ENCODE assay signal across 6 cellular contexts in the genomic region with DNA sequence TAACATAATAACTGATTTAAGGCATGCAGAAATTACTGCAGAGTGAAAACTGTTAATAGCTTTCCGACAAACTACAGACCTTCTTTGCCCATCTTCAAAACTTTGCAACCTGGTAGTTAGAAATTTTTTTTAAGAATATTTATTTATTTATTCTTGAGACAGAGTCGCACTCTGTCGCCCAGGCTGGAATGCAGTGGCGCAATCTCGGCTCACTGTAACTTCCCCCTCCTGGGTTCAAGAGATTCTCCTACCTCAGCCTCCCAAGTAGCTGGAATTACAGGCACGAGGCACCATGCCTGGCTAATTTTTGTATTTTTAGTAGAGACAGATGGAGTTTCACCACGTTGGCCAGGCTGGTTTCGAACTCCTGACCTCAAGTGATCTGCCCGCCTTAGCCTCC. TPM values are rescaled to one million over a fixed set of nuclear protein-coding genes. Genes with fewer than 3 reads are reported as not detected.
DNase-seq lines count a peak whose midpoint lies in the region; ATAC-seq and TF ChIP-seq lines count a peak whose summit lies in the region.
"Not testable (repeated sequence)": the region's sequence is repeated elsewhere in the genome, so short reads cannot be mapped to it uniquely, and the experiment has no call there.

No MANE protein-coding gene starts in this region.

- in situ Hi-C loops in gastrocnemius medialis (cut with MboI; ENCODE audit: low sequenced_read_pairs in 4 of 4), result not testable (repeated sequence)

- H4K20me1 ChIP-seq in BLaER1 treated with 17β-estradiol and CSF1 and Interleukin-3, amounts not matched to agents 10 nM and 100 nM, result peaks cover 56 to 95% (median 84%) of the 10 kb centered on the region in 11 experiments; a peak in 21 of 22 replicates

- H3K4me3 Mint-ChIP-seq in WTC11, memory B cell: not testable (repeated sequence)

- H3K4me1 ChIP-seq in BLaER1 treated with 17β-estradiol and CSF1 and Interleukin-3, amounts not matched to agents 10 nM and 100 nM, result peaks cover 0 to 34% (median 23%) of the 10 kb centered on the region in 10 experiments; a peak in 15 of 20 replicates
- H3K4me1 ChIP-seq in HUES6 (ENCODE audit: control insufficient read depth, insufficient read depth, low read length), result not testable (repeated sequence)
- peaks cover 19 to 28% of the 10 kb centered on the region in 2 donors for H3K4me1 ChIP-seq in gastrocnemius medialis

- peaks cover 72 to 98% (median 94%) of the 10 kb centered on the region in 11 experiments for H3K36me3 ChIP-seq in BLaER1 treated with 17β-estradiol and CSF1 and Interleukin-3, amounts not matched to agents 10 nM and 100 nM
- H3K36me3 ChIP-seq in HUES6 (ENCODE audit: control insufficient read depth, insufficient read depth, low read length) (peaks cover 62% of the 10 kb centered on the region), gastrocnemius medialis (peaks cover 0 to 26% of the 10 kb centered on the region in 2 donors)

- CTCF ChIA-PET in WTC11 (lab: Charles Lee), result not testable (repeated sequence)

- H3K9ac ChIP-seq in BLaER1 treated with 17β-estradiol and CSF1 and Interleukin-3, amounts not matched to agents 10 nM and 100 nM; HUES6 (ENCODE audit: low read length): not testable (repeated sequence)

- H3K27ac ChIP-seq in BLaER1 treated with 17β-estradiol and CSF1 and Interleukin-3, amounts not matched to agents 10 nM and 100 nM, result peak overlapping the region in 2 of 11 experiments; percentile 17 to 25; a peak in 2 of 22 replicates
- H3K27ac ChIP-seq in HUES6 (ENCODE audit: low read depth, low read length) (0 out of 2 replicates have a peak overlapping the region, but pooled peaks have one; percentile 13), gastrocnemius medialis (peak overlapping the region; percentile 7 to 48 (median 45))

- POLR2A ChIA-PET in WTC11 (lab: Charles Lee), result interaction anchor here (0.6 kb wide), 1 partner anchor 19 kb away, joined by 4 read pairs; no protein-coding TSS in a partner anchor

- not testable (repeated sequence) for DNase-seq in WTC11 (ENCODE audit: low spot score); memory B cell (ENCODE audit: low spot score in 2 of 2); gastrocnemius medialis
- DNase-seq in glomerular visceral epithelial cell (ENCODE audit: extremely low spot score), result peak; percentile 14

- H3K4me2 ChIP-seq in BLaER1 treated with 17β-estradiol and CSF1 and Interleukin-3, amounts not matched to agents 10 nM and 100 nM, result peak overlapping the region in 7 of 11 experiments; percentile 7 to 58 (median 49); a peak in 9 of 22 replicates

- intact Hi-C loops in gastrocnemius medialis (cut with DNase I; ENCODE audit: low total_unique reads), result not testable (repeated sequence)

- TF ChIP-seq CTCF in WTC11 (IDR thresholded peaks at IDR 0.05); gastrocnemius medialis (IDR thresholded peaks at IDR 0.05 in 4 of 5, conservative IDR thresholded peaks at IDR 0.05 in 1 of 5): not testable (repeated sequence)

- not testable (repeated sequence) for H3K27me3 ChIP-seq in BLaER1 treated with 17β-estradiol and CSF1 and Interleukin-3, amounts not matched to agents 10 nM and 100 nM; HUES6 (ENCODE audit: control insufficient read depth, insufficient read depth, low read length); gastrocnemius medialis

- not testable (repeated sequence) for H3K4me3 ChIP-seq in BLaER1 treated with 17β-estradiol and CSF1 and Interleukin-3, amounts not matched to agents 10 nM and 100 nM; HUES6 (ENCODE audit: low read depth, low read length); gastrocnemius medialis

- H3K36me3 Mint-ChIP-seq in WTC11, result peaks cover 46% of the 10 kb centered on the region
- H3K36me3 Mint-ChIP-seq in memory B cell, result peaks cover 18% of the 10 kb centered on the region

- H3K27ac Mint-ChIP-seq in WTC11 (peak overlapping the region; percentile 15; the same call in 1 of the 2 replicates), memory B cell (peak overlapping the region; percentile 33)

- not testable (repeated sequence) for ATAC-seq in WTC11; memory B cell (ENCODE audit: low read depth); gastrocnemius medialis

- H3K9me3 Mint-ChIP-seq in WTC11, memory B cell: not testable (repeated sequence)

- not testable (repeated sequence) for H3K27me3 Mint-ChIP-seq in WTC11 (ENCODE audit: low read depth); memory B cell

- TF ChIP-seq POLR2A in gastrocnemius medialis (IDR thresholded peaks at IDR 0.05), result not testable (repeated sequence)

- not testable (repeated sequence) for H3K9me3 ChIP-seq in BLaER1 treated with 17β-estradiol and CSF1 and Interleukin-3, amounts not matched to agents 10 nM and 100 nM (replicated peaks in 1 of 11); HUES6 (ENCODE audit: control insufficient read depth, insufficient read depth, low read depth, low read length); gastrocnemius medialis

- H3K4me1 Mint-ChIP-seq in WTC11, result not testable (repeated sequence)
- H3K4me1 Mint-ChIP-seq in memory B cell, result peaks cover 12% of the 10 kb centered on the region

RNA-seq across cellular contexts. Expression of gene SLTM, which starts 15.9 kb away (rescaled TPM):
- total RNA-seq in WTC11 (2021) (106 to 126 TPM (median 107 TPM) in 3 replicates), gastrocnemius medialis (10 to 100 TPM; 46.5 to 76.2 (median 60.9) TPM)
